ENCODE assay signal across 8 cellular contexts in the genomic region with DNA sequence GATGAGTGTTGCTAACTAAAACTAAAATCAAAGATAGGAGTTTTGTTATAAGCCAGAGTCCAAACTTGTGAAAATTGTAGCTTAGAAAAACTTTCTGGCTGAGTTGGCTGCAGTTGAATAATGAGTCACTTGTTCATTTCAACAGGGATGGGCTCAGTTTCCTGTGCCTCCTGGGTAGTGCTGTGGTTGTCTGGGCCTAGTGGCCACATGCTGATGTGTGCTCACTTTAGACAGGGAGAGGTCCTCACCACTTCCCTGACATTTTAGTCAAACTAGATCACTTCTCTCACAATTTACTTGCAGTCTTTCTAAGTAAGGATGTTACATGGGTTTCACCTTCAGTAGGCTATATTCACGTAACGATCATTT. TPM values are rescaled to one million over a fixed set of nuclear protein-coding genes. Genes with fewer than 3 reads are reported as not detected.
DNase-seq lines count a peak whose midpoint lies in the region; ATAC-seq and TF ChIP-seq lines count a peak whose summit lies in the region.

No MANE protein-coding gene starts in this region.

- H3K4me3 ChIP-seq in IMR-90 (ENCODE audit: insufficient read depth, low read depth, low read length) (no peak overlapping the region), kidney epithelial cell (ENCODE audit: low read depth, low read length) (no peak overlapping the region), H7 (ENCODE audit: insufficient read depth, low read depth, low read length) (no peak overlapping the region)

- H3K27ac ChIP-seq in IMR-90 (ENCODE audit: insufficient read depth, low read length), result no peak overlapping the region

- H2BK5ac ChIP-seq in IMR-90 (ENCODE audit: low read depth, low read length, poor library complexity, severe bottlenecking), result peak overlapping the region; percentile 42

- ATAC-seq in GM19328 (IDR thresholded peaks at IDR 0.05; ENCODE audit: unreplicated experiment) (peak; percentile 67), IMR-90 (ENCODE audit: low read depth) (peak; percentile 93)
- peak; percentile 98 for ATAC-seq in activated T-helper 17 cell treated with anti-CD3 and anti-CD28 coated beads, Interleukin-2, amount 50 U/mL, for 72 hours (replicated peaks)

- peak overlapping the region; percentile 57; the same call in 1 of the 2 replicates for H3K4ac ChIP-seq in IMR-90 (ENCODE audit: low read depth, low read length)

- no peak for TF ChIP-seq POLR2A in IMR-90 (IDR thresholded peaks at IDR 0.05; ENCODE audit: low read depth, low read length)

- H3K27me3 ChIP-seq in IMR-90 (ENCODE audit: control insufficient read depth, insufficient read depth, low read length), result 0 out of 2 replicates have a peak, but pooled peaks cover 2% of the 10 kb centered on the region
- H3K27me3 ChIP-seq in kidney epithelial cell (ENCODE audit: control insufficient read depth, insufficient read depth, low read length), result no peaks in the 10 kb centered on the region
- peaks cover 4% of the 10 kb centered on the region; the same call in 1 of the 2 replicates for H3K27me3 ChIP-seq in H7 (ENCODE audit: control insufficient read depth, insufficient read depth, low read length)

- H3K36me3 ChIP-seq in IMR-90 (ENCODE audit: control insufficient read depth, insufficient read depth, low read length) (no peaks in the 10 kb centered on the region), kidney epithelial cell (ENCODE audit: control insufficient read depth, insufficient read depth, low read length) (no peaks in the 10 kb centered on the region), H7 (replicated peaks; ENCODE audit: control insufficient read depth, insufficient read depth, low read length) (no peaks in the 10 kb centered on the region)

- H3K23ac ChIP-seq in IMR-90 (ENCODE audit: low read depth, low read length), result peak overlapping the region; percentile 17; the same call in 1 of the 2 replicates

- POLR2A ChIA-PET in IMR-90 (lab: Charles Lee; ENCODE audit: unreplicated experiment), result no interaction called here

- H4K5ac ChIP-seq in IMR-90 (ENCODE audit: low read depth, low read length), result peak overlapping the region; percentile 9; the same call in 1 of the 2 replicates

- no peaks in the 10 kb centered on the region for H3K4me1 ChIP-seq in IMR-90 (ENCODE audit: control insufficient read depth, insufficient read depth, low read length)

- TF ChIP-seq RAD21 in IMR-90 (IDR thresholded peaks at IDR 0.05; ENCODE audit: low read length), result 0 out of 2 replicates have a peak, but pooled peaks have one; percentile 11

- H3K79me1 ChIP-seq in IMR-90 (ENCODE audit: low read depth in 1 of 2, low read length in 2 of 2), result no peaks in the 10 kb centered on the region

- 0 out of 2 replicates have a peak, but pooled peaks cover 2% of the 10 kb centered on the region for H3K9me1 ChIP-seq in IMR-90 (ENCODE audit: insufficient read depth, low read length)

- no peak overlapping the region for H3K4me3 Mint-ChIP-seq in activated T-helper 17 cell treated with anti-CD3 and anti-CD28 coated beads, Interleukin-2, amount 50 U/mL, for 72 hours

- no peak overlapping the region for H2BK120ac ChIP-seq in IMR-90 (ENCODE audit: low read depth, low read length)

- H4K91ac ChIP-seq in IMR-90 (ENCODE audit: insufficient read depth, low read depth, low read length), result 0 out of 2 replicates have a peak overlapping the region, but pooled peaks have one; percentile 37

- H4K20me1 ChIP-seq in IMR-90 (ENCODE audit: insufficient read depth, low read length), result no peaks in the 10 kb centered on the region

- in situ Hi-C loops in IMR-90 (cut with MboI; ENCODE audit: low sequenced_read_pairs), result no loop called here

- peak; percentile 90 to 93 for DNase-seq in AML-193 (lab: John Stamatoyannopoulos, UW)
- peak; percentile 84 for DNase-seq in IMR-90
- DNase-seq in kidney epithelial cell (ENCODE audit: low read depth), result peak; percentile 54
- DNase-seq in NCI-H526 (lab: John Stamatoyannopoulos, UW), result no peak
- no peak for DNase-seq in SHP77 treated with DMSO at 0.1 percent for 48 hours (lab: John Stamatoyannopoulos, UW)
- no peak for DNase-seq in H7

- H3K9me3 Mint-ChIP-seq in activated T-helper 17 cell treated with anti-CD3 and anti-CD28 coated beads, Interleukin-2, amount 50 U/mL, for 72 hours, result no peaks in the 10 kb centered on the region

- H3K9ac ChIP-seq in IMR-90 (ENCODE audit: low read depth, low read length), result no peak overlapping the region

- CTCF ChIA-PET in IMR-90 (lab: Yijun Ruan, JAX), result interaction anchor here (1.1 kb wide), 1 partner anchor 11 kb away, joined by 4 read pairs; no protein-coding TSS in a partner anchor

- no peak overlapping the region for H3K56ac ChIP-seq in IMR-90 (ENCODE audit: extremely low read depth, insufficient read depth, low read length)

- H2AFZ ChIP-seq in IMR-90 (replicated peaks; ENCODE audit: low read length, poor library complexity), result peak overlapping the region; percentile 4

- no peak overlapping the region; the same call in 1 of the 2 replicates for H3K18ac ChIP-seq in IMR-90 (ENCODE audit: low read depth, low read length)

- intact Hi-C loops in IMR-90 (cut with micrococcal nuclease), result no loop called here

- TF ChIP-seq CTCF in IMR-90 (conservative IDR thresholded peaks at IDR 0.05; ENCODE audit: low read depth, low read length) (no peak), kidney epithelial cell (IDR thresholded peaks at IDR 0.05; ENCODE audit: insufficient read depth, low read length, poor library complexity, severe bottlenecking) (no peak)

- H3K36me3 Mint-ChIP-seq in activated T-helper 17 cell treated with anti-CD3 and anti-CD28 coated beads, Interleukin-2, amount 50 U/mL, for 72 hours (ENCODE audit: low read depth), result no peaks in the 10 kb centered on the region

- peak overlapping the region; percentile 40 for H2AK5ac ChIP-seq in IMR-90 (ENCODE audit: low read depth, low read length)

- no peaks in the 10 kb centered on the region for H3K9me3 ChIP-seq in IMR-90 (ENCODE audit: control insufficient read depth, insufficient read depth, low read length)

- H2AK9ac ChIP-seq in IMR-90 (replicated peaks; ENCODE audit: low read depth, low read length, poor library complexity), result peak overlapping the region; percentile 62

- H3K4me1 Mint-ChIP-seq in activated T-helper 17 cell treated with anti-CD3 and anti-CD28 coated beads, Interleukin-2, amount 50 U/mL, for 72 hours, result no peaks in the 10 kb centered on the region

- peaks cover 4% of the 10 kb centered on the region for H3K27me3 Mint-ChIP-seq in activated T-helper 17 cell treated with anti-CD3 and anti-CD28 coated beads, Interleukin-2, amount 50 U/mL, for 72 hours

- H2BK20ac ChIP-seq in IMR-90 (ENCODE audit: low read depth, low read length), result peak overlapping the region; percentile 57

- peak overlapping the region; percentile 81; the same call in 1 of the 3 replicates for H2BK15ac ChIP-seq in IMR-90 (ENCODE audit: low read depth, low read length)

- H4K8ac ChIP-seq in IMR-90 (ENCODE audit: low read depth in 2 of 2, low read length in 2 of 2), result peak overlapping the region; percentile 6 to 76; a peak in 2 of 4 replicates

- H3K27ac Mint-ChIP-seq in activated T-helper 17 cell treated with anti-CD3 and anti-CD28 coated beads, Interleukin-2, amount 50 U/mL, for 72 hours, result no peak overlapping the region

- H3K4me2 ChIP-seq in IMR-90 (ENCODE audit: low read depth, low read length), result no peak overlapping the region

- no TSS peak for BruUV-seq in IMR-90 (replicated peaks; lab: Mats Ljungman, UMichigan)

- H3K14ac ChIP-seq in IMR-90 (replicated peaks; ENCODE audit: low read depth, low read length), result peak overlapping the region; percentile 75

- dilution Hi-C loops in IMR-90 (cut with HindIII; ENCODE audit: low sequenced_read_pairs, unreplicated experiment), result no loop called here

- whole genome bisulfite sequencing in IMR-90 (ENCODE audit: extremely low coverage in 2 of 2, insufficient read length in 1 of 2), 2 experiments, result no CpG with 5 or more reads among the region's 2 CpGs

TF ChIP-seq in IMR-90, 13 proteins besides CTCF, POLR2A, EP300 and RAD21:
- TF ChIP-seq CEBPB (IDR thresholded peaks at IDR 0.05; ENCODE audit: low read depth, low read length) (peak; percentile 12; the same call in 1 of the 2 replicates), MAZ (IDR thresholded peaks at IDR 0.05; ENCODE audit: borderline replicate concordance, low read depth, low read length) (no peak), MAFK (IDR thresholded peaks at IDR 0.05; ENCODE audit: low read depth, low read length) (0 out of 2 replicates have a peak, but pooled peaks have one; percentile 15), RFX5 (IDR thresholded peaks at IDR 0.05; ENCODE audit: low read depth, low read length) (no peak), CHD1 (IDR thresholded peaks at IDR 0.05; ENCODE audit: low read depth, low read length) (no peak), MXI1 (IDR thresholded peaks at IDR 0.05; ENCODE audit: borderline replicate concordance, low read depth, low read length) (0 out of 2 replicates have a peak, but pooled peaks have one; percentile 28), SMC3 (IDR thresholded peaks at IDR 0.05; ENCODE audit: low read depth, low read length) (no peak), BHLHE40 (IDR thresholded peaks at IDR 0.05; ENCODE audit: low read depth, low read length) (0 out of 2 replicates have a peak, but pooled peaks have one; percentile 13), FOS (IDR thresholded peaks at IDR 0.05; ENCODE audit: low read depth, low read length) (peak; percentile 40; the same call in 1 of the 2 replicates), USF2 (IDR thresholded peaks at IDR 0.05; ENCODE audit: low read depth, low read length) (peak; percentile 48; the same call in 1 of the 2 replicates)

RNA-seq across cellular contexts. Expression of gene UBE2Q2, which starts 6.3 kb away (rescaled TPM):
- total RNA-seq in IMR-90 (2012; rRNA removed) (28.9 and 44.2 TPM in 2 replicates), kidney epithelial cell (39.3 and 43.0 TPM in 2 replicates)
- polyA plus RNA-seq in IMR-90 (2012; rRNA removed), result 14.0 and 18.0 TPM in 2 replicates
- 3.6 and 7.7 TPM in 2 replicates for polyA plus RNA-seq in IMR-90 (2012; cell fraction: cytosol; rRNA removed)
- 6.6 and 18.5 TPM in 2 replicates for polyA plus RNA-seq in IMR-90 (2012; cell fraction: nucleus; rRNA removed; ENCODE audit: low replicate concordance)
- total RNA-seq in activated T-helper 17 cell treated with anti-CD3 and anti-CD28 coated beads, Interleukin-2, amount 50 U/mL, for 72 hours, result 10 to 100 TPM; 17.0 to 26.1 TPM
- 23.1 and 36.0 TPM in 2 replicates for total RNA-seq in H7 (2014; rRNA removed; shearing (Covaris generic))

Comparison
In these comparisons a context has a peak if more than half of its experiments do, and no peak if none do; other contexts are left out.
1. DNase-seq: peak in AML-193 (2 of 2), IMR-90 (single experiment) and kidney epithelial cell (single experiment); none in NCI-H526 (0 of 2), SHP77 treated with DMSO at 0.1 percent for 48 hours (single experiment) and H7 (single experiment).
2. Peak in every context shown above with its lines, with median percentiles within 50 percentile points of each other: ATAC-seq.